ENCODE assay signal across 9 cellular contexts in the genomic region with DNA sequence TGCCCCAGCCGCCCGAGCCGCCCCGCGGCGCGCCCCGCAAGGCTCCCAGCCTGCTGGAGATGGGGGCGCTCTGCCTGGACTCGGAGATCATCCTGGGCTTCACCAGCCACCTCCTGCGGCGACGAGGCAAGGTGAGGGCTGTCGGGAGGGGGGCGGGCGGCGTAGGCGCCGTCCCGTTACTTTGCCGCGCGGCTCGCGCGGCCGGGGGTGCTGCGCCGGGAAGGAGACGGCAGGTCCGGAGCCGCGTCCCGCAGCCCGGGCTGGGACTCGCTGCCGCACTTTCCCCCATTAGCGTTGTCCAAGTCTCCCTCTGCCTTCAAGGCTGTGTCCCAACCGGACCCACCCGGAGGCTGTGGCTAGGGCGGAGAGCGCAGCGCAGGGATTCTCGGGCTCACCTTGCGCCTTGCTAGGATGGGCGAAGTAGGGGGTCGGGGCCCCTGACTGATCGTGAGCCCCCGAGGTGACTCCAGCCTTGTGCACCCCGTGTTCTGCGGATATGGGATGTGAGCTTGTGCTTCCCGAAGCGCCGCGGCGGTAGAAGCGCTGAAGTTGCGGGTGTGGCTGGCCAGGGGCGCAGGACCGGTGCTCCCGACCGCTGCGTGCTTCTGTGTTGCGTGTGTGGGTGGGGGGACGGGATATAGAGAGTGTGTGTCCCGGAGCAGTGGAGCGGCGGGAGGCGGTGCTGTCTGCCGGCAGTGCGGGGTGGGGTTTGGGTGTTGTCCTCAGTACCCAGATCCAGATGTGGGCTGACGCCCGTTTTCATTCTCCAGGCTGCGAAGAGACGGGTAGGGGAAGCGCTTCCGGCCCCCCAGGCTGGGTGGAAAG. TPM values are rescaled to one million over a fixed set of nuclear protein-coding genes. Genes with fewer than 3 reads are reported as not detected.
DNase-seq lines count a peak whose midpoint lies in the region; ATAC-seq and TF ChIP-seq lines count a peak whose summit lies in the region.
"Had no signal": no experiment of that assay in that cellular context is flagged by ENCODE, and none has a peak within 500 bp of the region (broad histone marks: within the 10 kb centered on the region; RNA-seq: fewer than 3 reads in every experiment).

No MANE protein-coding gene starts in this region.

- H3K4me3 ChIP-seq in A673 (ENCODE audit: low read depth, low read length, poor library complexity, severe bottlenecking) (peak overlapping the region; percentile 73), H7 (ENCODE audit: insufficient read depth, low read depth, low read length) (peak overlapping the region; percentile 48)

- H3K27me3 ChIP-seq in A673 (replicated peaks; ENCODE audit: insufficient read depth, low read depth, low read length, poor library complexity) (peaks cover 30% of the 10 kb centered on the region), H7 (ENCODE audit: control insufficient read depth, insufficient read depth, low read length) (peaks cover 31% of the 10 kb centered on the region)

- H3K9me3 Mint-ChIP-seq in dendritic cell treated with granulocyte-macrophage colony-stimulating factor and Interleukin-4, amounts not matched to agents 40 ng/mL and 50 ng/mL, for 4 days: no peaks in the 10 kb centered on the region
- peaks cover 0 to 2% (median 0%) of the 10 kb centered on the region in 9 donors for H3K9me3 Mint-ChIP-seq in naive thymus-derived CD8-positive, alpha-beta T cell

- no peak for TF ChIP-seq CTCF in A673 (conservative IDR thresholded peaks at IDR 0.05; ENCODE audit: low read depth, low read length)

- H3K27ac Mint-ChIP-seq in dendritic cell treated with granulocyte-macrophage colony-stimulating factor and Interleukin-4, amounts not matched to agents 40 ng/mL and 50 ng/mL, for 4 days: no peak overlapping the region
- H3K27ac Mint-ChIP-seq in naive thymus-derived CD8-positive, alpha-beta T cell: no peak overlapping the region

- POLR2A ChIA-PET in A673 (lab: Charles Lee; ENCODE audit: low non-redundant PET): no interaction called here
- POLR2A ChIA-PET in naive thymus-derived CD8-positive, alpha-beta T cell (lab: Charles Lee): no interaction called here

- BruUV-seq in A673 (replicated peaks; lab: Mats Ljungman, UMichigan): no TSS peak

- intact Hi-C loops in A673 (cut with micrococcal nuclease; ENCODE audit: unreplicated experiment): loop anchor here (5.0 to 10.0 kb wide), 4 partner anchors 208 to 506 kb away; no protein-coding TSS in a partner anchor
- intact Hi-C loops in dendritic cell treated with granulocyte-macrophage colony-stimulating factor and Interleukin-4, amounts not matched to agents 40 ng/mL and 50 ng/mL, for 4 days (cut with micrococcal nuclease): loop anchor here (10.0 kb wide), 1 partner anchor 428 kb away; no protein-coding TSS in a partner anchor

- no peaks in the 10 kb centered on the region for H3K36me3 ChIP-seq in A673 (ENCODE audit: insufficient read depth, low read length, poor library complexity, severe bottlenecking)
- H3K36me3 ChIP-seq in H7 (replicated peaks; ENCODE audit: control insufficient read depth, insufficient read depth, low read length): no peaks in the 10 kb centered on the region

- no peak overlapping the region for H3K27ac ChIP-seq in A673 (ENCODE audit: low read depth, low read length, poor library complexity, severe bottlenecking)
- H3K27ac ChIP-seq: GM23248 had no signal

- ATAC-seq in naive thymus-derived CD8-positive, alpha-beta T cell: no peak
- ATAC-seq in HG02884 (IDR thresholded peaks at IDR 0.05; ENCODE audit: unreplicated experiment): no peak
- ATAC-seq in GM21717 (IDR thresholded peaks at IDR 0.05; ENCODE audit: unreplicated experiment): no peak

- H3K4me1 Mint-ChIP-seq in dendritic cell treated with granulocyte-macrophage colony-stimulating factor and Interleukin-4, amounts not matched to agents 40 ng/mL and 50 ng/mL, for 4 days (ENCODE audit: low read depth): peaks cover 12% of the 10 kb centered on the region
- peaks cover 2 to 8% (median 7%) of the 10 kb centered on the region in 4 donors for H3K4me1 Mint-ChIP-seq in naive thymus-derived CD8-positive, alpha-beta T cell

- DNase-seq in A673 (ENCODE audit: low spot score) (peak; percentile 44), H7 (peak; percentile 82), DMS114 treated with DMSO at 0.1 percent for 48 hours (lab: John Stamatoyannopoulos, UW; ENCODE audit: unreplicated experiment) (no peak), NCI-H2196 (lab: John Stamatoyannopoulos, UW; ENCODE audit: unreplicated experiment) (no peak)
- DNase-seq in naive thymus-derived CD8-positive, alpha-beta T cell: peak in 2 of 10 donors; percentile 2 to 52

- H3K4me1 ChIP-seq in A673 (ENCODE audit: insufficient read depth, low read length, poor library complexity, severe bottlenecking): peaks cover 52% of the 10 kb centered on the region

- H3K4me3 Mint-ChIP-seq in dendritic cell treated with granulocyte-macrophage colony-stimulating factor and Interleukin-4, amounts not matched to agents 40 ng/mL and 50 ng/mL, for 4 days: peak overlapping the region; percentile 43
- peak overlapping the region; percentile 15 to 72 (median 62) for H3K4me3 Mint-ChIP-seq in naive thymus-derived CD8-positive, alpha-beta T cell

- no peaks in the 10 kb centered on the region for H3K36me3 Mint-ChIP-seq in dendritic cell treated with granulocyte-macrophage colony-stimulating factor and Interleukin-4, amounts not matched to agents 40 ng/mL and 50 ng/mL, for 4 days (ENCODE audit: low read depth)
- H3K36me3 Mint-ChIP-seq in naive thymus-derived CD8-positive, alpha-beta T cell: no peaks in the 10 kb centered on the region

- CTCF ChIA-PET in A673 (lab: Charles Lee): interaction anchor here (0.6 to 1.0 kb wide), 6 partner anchors 12 to 726 kb away, joined by 4 to 21 read pairs (median 6); no protein-coding TSS in a partner anchor

- H3K27me3 Mint-ChIP-seq in dendritic cell treated with granulocyte-macrophage colony-stimulating factor and Interleukin-4, amounts not matched to agents 40 ng/mL and 50 ng/mL, for 4 days: peaks cover 80% of the 10 kb centered on the region
- peaks cover 5 to 58% (median 28%) of the 10 kb centered on the region in 5 donors for H3K27me3 Mint-ChIP-seq in naive thymus-derived CD8-positive, alpha-beta T cell

- H3K9me3 ChIP-seq in A673 (ENCODE audit: low read depth, low read length, poor library complexity, severe bottlenecking): no peaks in the 10 kb centered on the region

RNA-seq across cellular contexts. Expression of a gene that starts 1.7 kb away (rescaled TPM):
- 11.5 and 16.0 TPM in 2 replicates for total RNA-seq in A673 (2021)
- total RNA-seq in H7 (2014; rRNA removed; shearing (Covaris generic)): 59.2 and 61.0 TPM in 2 replicates
- under 1 TPM; 0.10 to 0.11 TPM for total RNA-seq in naive thymus-derived CD8-positive, alpha-beta T cell
- not detected for polyA plus RNA-seq in naive thymus-derived CD8-positive, alpha-beta T cell
- total RNA-seq: GM23248 had no signal
- polyA plus RNA-seq: GM23248 had no signal

RNA-seq across cellular contexts. Expression of a gene that starts 51.2 kb away (rescaled TPM):
- not detected in 2 replicates for total RNA-seq in A673 (2021)
- 0.17 and 2.9 TPM in 2 replicates for total RNA-seq in H7 (2014; rRNA removed; shearing (Covaris generic))
- not detected for total RNA-seq in naive thymus-derived CD8-positive, alpha-beta T cell
- not detected for polyA plus RNA-seq in naive thymus-derived CD8-positive, alpha-beta T cell
- total RNA-seq: GM23248 had no signal
- polyA plus RNA-seq: GM23248 had no signal

Comparison
In these comparisons a context has a peak if more than half of its experiments do, and no peak if none do; other contexts are left out.
1. DNase-seq: peak in A673 (single experiment) and H7 (single experiment); none in DMS114 treated with DMSO at 0.1 percent for 48 hours (single experiment) and NCI-H2196 (single experiment).
2. RNA of a gene that starts 1.7 kb away (total RNA-seq): 59.2 to 61.0 TPM in H7 and 11.5 to 16.0 TPM in A673; 0.10 to 0.11 TPM in naive thymus-derived CD8-positive, alpha-beta T cell; every median in the first group is over 10 times any median in the second.